1 cellular context compared by ENCODE assay signal in the genomic region with DNA sequence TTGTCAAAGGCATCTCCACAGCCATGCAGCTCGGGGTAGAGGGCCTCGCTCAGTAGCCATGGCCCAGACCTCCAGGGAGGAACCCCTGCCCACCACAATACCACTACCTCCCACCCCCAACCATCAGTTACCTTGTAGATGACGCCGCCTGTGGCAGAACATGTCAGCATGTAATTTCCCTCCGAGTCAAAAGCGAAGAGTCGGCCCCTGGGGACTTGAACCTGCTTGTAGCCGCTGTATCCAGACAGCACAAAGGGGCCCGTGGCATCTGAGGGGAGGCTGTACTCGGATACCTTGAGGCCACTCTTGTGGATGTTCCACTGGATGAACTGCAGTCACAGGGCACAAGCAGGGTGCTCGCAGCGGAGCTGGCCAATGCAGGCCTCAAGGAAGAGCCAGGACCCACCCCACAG.
TF ChIP-seq lines count a peak whose summit lies in the region.

No MANE protein-coding gene starts in this region.

TF ChIP-seq in HepG2, 621 proteins besides CTCF, POLR2A, EP300 and RAD21:
- TF ChIP-seq DNMT1 (CRISPR knock-in tag; IDR thresholded peaks at IDR 0.05) (no peak), SMAD3 (CRISPR knock-in tag; IDR thresholded peaks at IDR 0.05) (no peak), DMAP1 (CRISPR knock-in tag; IDR thresholded peaks at IDR 0.05) (no peak), YEATS2 (CRISPR knock-in tag; IDR thresholded peaks at IDR 0.05; ENCODE audit: borderline replicate concordance) (no peak), ZNF333 (CRISPR knock-in tag; IDR thresholded peaks at IDR 0.05; ENCODE audit: borderline replicate concordance) (no peak), ZNF768 (CRISPR knock-in tag; IDR thresholded peaks at IDR 0.05) (no peak), PCBP2 (optimal IDR thresholded peaks at IDR 0.05; ENCODE audit: low read depth, low read length, poor library complexity, severe bottlenecking) (no peak), ZNF674 (CRISPR knock-in tag; IDR thresholded peaks at IDR 0.05; ENCODE audit: low read depth) (no peak), ZNF792 (CRISPR knock-in tag; IDR thresholded peaks at IDR 0.05) (no peak)
- TF ChIP-seq, protein P1, sequence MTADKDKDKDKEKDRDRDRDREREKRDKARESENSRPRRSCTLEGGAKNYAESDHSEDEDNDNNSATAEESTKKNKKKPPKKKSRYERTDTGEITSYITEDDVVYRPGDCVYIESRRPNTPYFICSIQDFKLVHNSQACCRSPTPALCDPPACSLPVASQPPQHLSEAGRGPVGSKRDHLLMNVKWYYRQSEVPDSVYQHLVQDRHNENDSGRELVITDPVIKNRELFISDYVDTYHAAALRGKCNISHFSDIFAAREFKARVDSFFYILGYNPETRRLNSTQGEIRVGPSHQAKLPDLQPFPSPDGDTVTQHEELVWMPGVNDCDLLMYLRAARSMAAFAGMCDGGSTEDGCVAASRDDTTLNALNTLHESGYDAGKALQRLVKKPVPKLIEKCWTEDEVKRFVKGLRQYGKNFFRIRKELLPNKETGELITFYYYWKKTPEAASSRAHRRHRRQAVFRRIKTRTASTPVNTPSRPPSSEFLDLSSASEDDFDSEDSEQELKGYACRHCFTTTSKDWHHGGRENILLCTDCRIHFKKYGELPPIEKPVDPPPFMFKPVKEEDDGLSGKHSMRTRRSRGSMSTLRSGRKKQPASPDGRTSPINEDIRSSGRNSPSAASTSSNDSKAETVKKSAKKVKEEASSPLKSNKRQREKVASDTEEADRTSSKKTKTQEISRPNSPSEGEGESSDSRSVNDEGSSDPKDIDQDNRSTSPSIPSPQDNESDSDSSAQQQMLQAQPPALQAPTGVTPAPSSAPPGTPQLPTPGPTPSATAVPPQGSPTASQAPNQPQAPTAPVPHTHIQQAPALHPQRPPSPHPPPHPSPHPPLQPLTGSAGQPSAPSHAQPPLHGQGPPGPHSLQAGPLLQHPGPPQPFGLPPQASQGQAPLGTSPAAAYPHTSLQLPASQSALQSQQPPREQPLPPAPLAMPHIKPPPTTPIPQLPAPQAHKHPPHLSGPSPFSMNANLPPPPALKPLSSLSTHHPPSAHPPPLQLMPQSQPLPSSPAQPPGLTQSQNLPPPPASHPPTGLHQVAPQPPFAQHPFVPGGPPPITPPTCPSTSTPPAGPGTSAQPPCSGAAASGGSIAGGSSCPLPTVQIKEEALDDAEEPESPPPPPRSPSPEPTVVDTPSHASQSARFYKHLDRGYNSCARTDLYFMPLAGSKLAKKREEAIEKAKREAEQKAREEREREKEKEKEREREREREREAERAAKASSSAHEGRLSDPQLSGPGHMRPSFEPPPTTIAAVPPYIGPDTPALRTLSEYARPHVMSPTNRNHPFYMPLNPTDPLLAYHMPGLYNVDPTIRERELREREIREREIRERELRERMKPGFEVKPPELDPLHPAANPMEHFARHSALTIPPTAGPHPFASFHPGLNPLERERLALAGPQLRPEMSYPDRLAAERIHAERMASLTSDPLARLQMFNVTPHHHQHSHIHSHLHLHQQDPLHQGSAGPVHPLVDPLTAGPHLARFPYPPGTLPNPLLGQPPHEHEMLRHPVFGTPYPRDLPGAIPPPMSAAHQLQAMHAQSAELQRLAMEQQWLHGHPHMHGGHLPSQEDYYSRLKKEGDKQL (CRISPR knock-in tag; IDR thresholded peaks at IDR 0.05; ENCODE audit: low read depth): no peak
- TF ChIP-seq, protein P2, sequence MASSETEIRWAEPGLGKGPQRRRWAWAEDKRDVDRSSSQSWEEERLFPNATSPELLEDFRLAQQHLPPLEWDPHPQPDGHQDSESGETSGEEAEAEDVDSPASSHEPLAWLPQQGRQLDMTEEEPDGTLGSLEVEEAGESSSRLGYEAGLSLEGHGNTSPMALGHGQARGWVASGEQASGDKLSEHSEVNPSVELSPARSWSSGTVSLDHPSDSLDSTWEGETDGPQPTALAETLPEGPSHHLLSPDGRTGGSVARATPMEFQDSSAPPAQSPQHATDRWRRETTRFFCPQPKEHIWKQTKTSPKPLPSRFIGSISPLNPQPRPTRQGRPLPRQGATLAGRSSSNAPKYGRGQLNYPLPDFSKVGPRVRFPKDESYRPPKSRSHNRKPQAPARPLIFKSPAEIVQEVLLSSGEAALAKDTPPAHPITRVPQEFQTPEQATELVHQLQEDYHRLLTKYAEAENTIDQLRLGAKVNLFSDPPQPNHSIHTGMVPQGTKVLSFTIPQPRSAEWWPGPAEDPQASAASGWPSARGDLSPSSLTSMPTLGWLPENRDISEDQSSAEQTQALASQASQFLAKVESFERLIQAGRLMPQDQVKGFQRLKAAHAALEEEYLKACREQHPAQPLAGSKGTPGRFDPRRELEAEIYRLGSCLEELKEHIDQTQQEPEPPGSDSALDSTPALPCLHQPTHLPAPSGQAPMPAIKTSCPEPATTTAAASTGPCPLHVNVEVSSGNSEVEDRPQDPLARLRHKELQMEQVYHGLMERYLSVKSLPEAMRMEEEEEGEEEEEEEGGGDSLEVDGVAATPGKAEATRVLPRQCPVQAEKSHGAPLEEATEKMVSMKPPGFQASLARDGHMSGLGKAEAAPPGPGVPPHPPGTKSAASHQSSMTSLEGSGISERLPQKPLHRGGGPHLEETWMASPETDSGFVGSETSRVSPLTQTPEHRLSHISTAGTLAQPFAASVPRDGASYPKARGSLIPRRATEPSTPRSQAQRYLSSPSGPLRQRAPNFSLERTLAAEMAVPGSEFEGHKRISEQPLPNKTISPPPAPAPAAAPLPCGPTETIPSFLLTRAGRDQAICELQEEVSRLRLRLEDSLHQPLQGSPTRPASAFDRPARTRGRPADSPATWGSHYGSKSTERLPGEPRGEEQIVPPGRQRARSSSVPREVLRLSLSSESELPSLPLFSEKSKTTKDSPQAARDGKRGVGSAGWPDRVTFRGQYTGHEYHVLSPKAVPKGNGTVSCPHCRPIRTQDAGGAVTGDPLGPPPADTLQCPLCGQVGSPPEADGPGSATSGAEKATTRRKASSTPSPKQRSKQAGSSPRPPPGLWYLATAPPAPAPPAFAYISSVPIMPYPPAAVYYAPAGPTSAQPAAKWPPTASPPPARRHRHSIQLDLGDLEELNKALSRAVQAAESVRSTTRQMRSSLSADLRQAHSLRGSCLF (CRISPR knock-in tag; IDR thresholded peaks at IDR 0.05; ENCODE audit: borderline replicate concordance): no peak
- TF ChIP-seq, protein P3, sequence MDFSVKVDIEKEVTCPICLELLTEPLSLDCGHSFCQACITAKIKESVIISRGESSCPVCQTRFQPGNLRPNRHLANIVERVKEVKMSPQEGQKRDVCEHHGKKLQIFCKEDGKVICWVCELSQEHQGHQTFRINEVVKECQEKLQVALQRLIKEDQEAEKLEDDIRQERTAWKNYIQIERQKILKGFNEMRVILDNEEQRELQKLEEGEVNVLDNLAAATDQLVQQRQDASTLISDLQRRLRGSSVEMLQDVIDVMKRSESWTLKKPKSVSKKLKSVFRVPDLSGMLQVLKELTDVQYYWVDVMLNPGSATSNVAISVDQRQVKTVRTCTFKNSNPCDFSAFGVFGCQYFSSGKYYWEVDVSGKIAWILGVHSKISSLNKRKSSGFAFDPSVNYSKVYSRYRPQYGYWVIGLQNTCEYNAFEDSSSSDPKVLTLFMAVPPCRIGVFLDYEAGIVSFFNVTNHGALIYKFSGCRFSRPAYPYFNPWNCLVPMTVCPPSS (IDR thresholded peaks at IDR 0.05): no peak
- TF ChIP-seq, protein P4, sequence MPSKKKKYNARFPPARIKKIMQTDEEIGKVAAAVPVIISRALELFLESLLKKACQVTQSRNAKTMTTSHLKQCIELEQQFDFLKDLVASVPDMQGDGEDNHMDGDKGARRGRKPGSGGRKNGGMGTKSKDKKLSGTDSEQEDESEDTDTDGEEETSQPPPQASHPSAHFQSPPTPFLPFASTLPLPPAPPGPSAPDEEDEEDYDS (CRISPR knock-in tag; IDR thresholded peaks at IDR 0.05): no peak
- TF ChIP-seq, protein P5, sequence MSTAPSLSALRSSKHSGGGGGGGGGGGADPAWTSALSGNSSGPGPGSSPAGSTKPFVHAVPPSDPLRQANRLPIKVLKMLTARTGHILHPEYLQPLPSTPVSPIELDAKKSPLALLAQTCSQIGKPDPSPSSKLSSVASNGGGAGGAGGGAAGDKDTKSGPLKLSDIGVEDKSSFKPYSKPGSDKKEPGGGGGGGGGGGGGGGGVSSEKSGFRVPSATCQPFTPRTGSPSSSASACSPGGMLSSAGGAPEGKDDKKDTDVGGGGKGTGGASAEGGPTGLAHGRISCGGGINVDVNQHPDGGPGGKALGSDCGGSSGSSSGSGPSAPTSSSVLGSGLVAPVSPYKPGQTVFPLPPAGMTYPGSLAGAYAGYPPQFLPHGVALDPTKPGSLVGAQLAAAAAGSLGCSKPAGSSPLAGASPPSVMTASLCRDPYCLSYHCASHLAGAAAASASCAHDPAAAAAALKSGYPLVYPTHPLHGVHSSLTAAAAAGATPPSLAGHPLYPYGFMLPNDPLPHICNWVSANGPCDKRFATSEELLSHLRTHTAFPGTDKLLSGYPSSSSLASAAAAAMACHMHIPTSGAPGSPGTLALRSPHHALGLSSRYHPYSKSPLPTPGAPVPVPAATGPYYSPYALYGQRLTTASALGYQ (CRISPR knock-in tag; IDR thresholded peaks at IDR 0.05): no peak
